Comparison of ENCODE assay signal across 11 cellular contexts in genomic region chr5:69364414-69364813, GRCh38. TPM values are rescaled to one million over a fixed set of nuclear protein-coding genes. Genes with fewer than 3 reads are reported as not detected.
DNase-seq lines count a peak whose midpoint lies in the region; TF ChIP-seq lines count a peak whose summit lies in the region.
"Had no signal": no experiment of that assay in that cellular context is flagged by ENCODE, and none has a peak within 500 bp of the region (broad histone marks: within the 10 kb centered on the region; RNA-seq: fewer than 3 reads in every experiment).

No MANE protein-coding gene starts in this region.

- H3K9ac ChIP-seq in neural progenitor cell: no peak overlapping the region

- WGBS in sigmoid colon, 2 donors: 56 to 58% methylated on average over 3 of the region's 3 CpGs

- TF ChIP-seq POLR2A in sigmoid colon (IDR thresholded peaks at IDR 0.05): no peak

- H3K4me1 ChIP-seq in neural progenitor cell (peaks cover 7% of the 10 kb centered on the region), sigmoid colon (peaks cover 0 to 14% (median 12%) of the 10 kb centered on the region in 4 donors)

- peaks cover 6% of the 10 kb centered on the region for H3F3A ChIP-seq in neural progenitor cell (ENCODE audit: low read depth)

- no peaks in the 10 kb centered on the region for H3K9me3 ChIP-seq in neural progenitor cell (ENCODE audit: low read depth)
- no peaks in the 10 kb centered on the region for H3K9me3 ChIP-seq in sigmoid colon

- TF ChIP-seq CTCF in brain microvascular endothelial cell (IDR thresholded peaks at IDR 0.05; ENCODE audit: low read depth, low read length, missing control alignments): peak; percentile 50
- peak; percentile 37 for TF ChIP-seq CTCF in neural progenitor cell (IDR thresholded peaks at IDR 0.05)
- TF ChIP-seq CTCF in sigmoid colon (IDR thresholded peaks at IDR 0.05): peak in 1 of 4 experiments; percentile 18

- H4K20me1 ChIP-seq in neural progenitor cell (ENCODE audit: low read depth): no peaks in the 10 kb centered on the region

- H3K27me3 Mint-ChIP-seq in neural progenitor cell (ENCODE audit: insufficient read depth, low read depth): no peaks in the 10 kb centered on the region

- H3K9me3 Mint-ChIP-seq in neural progenitor cell: no peaks in the 10 kb centered on the region
- H3K9me3 Mint-ChIP-seq: stimulated activated effector memory CD8-positive, alpha-beta T cell treated with anti-CD3 and anti-CD28 coated beads, Interleukin-12 subunit alpha, Interleukin-12 subunit beta, amount 100 ng/mL, for 72 hours had no signal

- H3K27ac ChIP-seq in brain microvascular endothelial cell: no peak overlapping the region
- H3K27ac ChIP-seq in neural progenitor cell: no peak overlapping the region
- H3K27ac ChIP-seq in sigmoid colon: no peak overlapping the region

- in situ Hi-C loops in brain microvascular endothelial cell (cut with HindIII; ENCODE audit: low pct_ligation_motif_present, low sequenced_read_pairs): no loop called here

- H3K27ac Mint-ChIP-seq in neural progenitor cell: no peak overlapping the region

- H3K36me3 ChIP-seq in brain microvascular endothelial cell (replicated peaks) (peaks cover 27% of the 10 kb centered on the region), neural progenitor cell (peaks cover 8% of the 10 kb centered on the region), sigmoid colon (peaks cover 0 to 51% (median 13%) of the 10 kb centered on the region in 4 donors)

- no peak overlapping the region for H3K4me2 ChIP-seq in neural progenitor cell

- H3K4me1 Mint-ChIP-seq in neural progenitor cell: peaks cover 11% of the 10 kb centered on the region

- no peak overlapping the region for H3K4me3 Mint-ChIP-seq in neural progenitor cell
- H3K4me3 Mint-ChIP-seq: stimulated activated effector memory CD8-positive, alpha-beta T cell treated with anti-CD3 and anti-CD28 coated beads, Interleukin-12 subunit alpha, Interleukin-12 subunit beta, amount 100 ng/mL, for 72 hours had no signal

- no peaks in the 10 kb centered on the region for H3K27me3 ChIP-seq in brain microvascular endothelial cell (replicated peaks)
- H3K27me3 ChIP-seq in neural progenitor cell: no peaks in the 10 kb centered on the region
- no peaks in the 10 kb centered on the region for H3K27me3 ChIP-seq in sigmoid colon

- intact Hi-C loops in sigmoid colon (cut with DNase I): loop anchor here (10.0 kb wide), 1 partner anchor 320 kb away; no protein-coding TSS in a partner anchor

- TF ChIP-seq EP300 in sigmoid colon (IDR thresholded peaks at IDR 0.05): no peak

- peaks cover 16% of the 10 kb centered on the region for H3K36me3 Mint-ChIP-seq in neural progenitor cell

- peaks cover 78% of the 10 kb centered on the region for H3K79me2 ChIP-seq in neural progenitor cell (ENCODE audit: low read depth)

- no peak overlapping the region for H2AFZ ChIP-seq in neural progenitor cell (replicated peaks)

- DNase-seq in SKM-1 treated with dmso at 0.1 percent for 144 hours (lab: John Stamatoyannopoulos, UW; ENCODE audit: unreplicated experiment): peak; percentile 45
- DNase-seq in SKM-1 (lab: John Stamatoyannopoulos, UW; ENCODE audit: unreplicated experiment): no peak
- DNase-seq in KG1 (lab: John Stamatoyannopoulos, UW): peak; percentile 2
- peak; percentile 13 for DNase-seq in brain microvascular endothelial cell
- DNase-seq in neural progenitor cell (ENCODE audit: low spot score): no peak
- no peak for DNase-seq in sigmoid colon
- DNase-seq in cortex of kidney (lab: John Stamatoyannopoulos, UW): no peak
- DNase-seq in kidney tubule cell (ENCODE audit: low spot score): no peak
- DNase-seq: DMS79 treated with DMSO at 0.1 percent for 48 hours, left colon had no signal

- H3K4me3 ChIP-seq in brain microvascular endothelial cell (ENCODE audit: low read depth, low read length) (no peak overlapping the region), neural progenitor cell (no peak overlapping the region), sigmoid colon (no peak overlapping the region)

RNA-seq across cellular contexts. Expression of gene AK6, which starts 4.9 kb away (rescaled TPM):
- total RNA-seq in neural progenitor cell (ENCODE audit: low replicate concordance) (21.6 and 50.4 TPM in 2 replicates), sigmoid colon (10 to 100 TPM; 20.7 to 34.1 (median 28.5) TPM)
- 10 to 100 TPM; 36.5 to 51.8 (median 40.2) TPM for polyA plus RNA-seq in sigmoid colon

RNA-seq across cellular contexts. Expression of gene TAF9, which starts 4.9 kb away (rescaled TPM):
- total RNA-seq in neural progenitor cell (ENCODE audit: low replicate concordance): 66.3 and 97.0 TPM in 2 replicates
- total RNA-seq in sigmoid colon: 10 to 100 TPM; 33.2 to 52.8 (median 38.6) TPM
- polyA plus RNA-seq in sigmoid colon: 10 to 100 TPM; 57.4 to 77.9 (median 60.1) TPM

RNA-seq across cellular contexts. Expression of gene RAD17, which starts 5.2 kb away (rescaled TPM):
- 32.3 and 51.6 TPM in 2 replicates for total RNA-seq in neural progenitor cell (ENCODE audit: low replicate concordance)
- total RNA-seq in sigmoid colon: 10 to 100 TPM; 18.3 to 25.3 (median 19.5) TPM
- 10 to 100 TPM; 13.1 to 16.9 (median 13.2) TPM for polyA plus RNA-seq in sigmoid colon

RNA-seq across cellular contexts. Expression of gene CCDC125, which starts 31.8 kb away (rescaled TPM):
- total RNA-seq in neural progenitor cell (ENCODE audit: low replicate concordance): 0.53 and 0.54 TPM in 2 replicates
- 1 to 10 TPM; 2.9 to 4.7 (median 3.4) TPM for total RNA-seq in sigmoid colon
- polyA plus RNA-seq in sigmoid colon: 10 to 100 TPM in 1 of 3 donors, 1 to 10 TPM in 2; 7.7 to 11.6 (median 7.8) TPM

RNA-seq across cellular contexts. Expression of gene MARVELD2, which starts 50.5 kb away (rescaled TPM):
- total RNA-seq in neural progenitor cell (ENCODE audit: low replicate concordance) (12.9 and 13.7 TPM in 2 replicates), sigmoid colon (under 1 TPM in 3 of 4 donors, not detected in 1; 0.28 to 0.49 (median 0.36) TPM)
- 1 to 10 TPM; 4.2 to 9.7 (median 5.8) TPM for polyA plus RNA-seq in sigmoid colon

Comparison
In these comparisons a context has a peak if more than half of its experiments do, and no peak if none do; other contexts are left out.
1. DNase-seq: peak in SKM-1 treated with dmso at 0.1 percent for 144 hours (single experiment), KG1 (single experiment) and brain microvascular endothelial cell (single experiment); none in SKM-1 (single experiment), neural progenitor cell (single experiment), sigmoid colon (single experiment), cortex of kidney (single experiment) and kidney tubule cell (single experiment).